9 cellular contexts compared by ENCODE assay signal in genomic region chr18:26405190-26405781, GRCh38.
DNase-seq lines count a peak whose midpoint lies in the region; ATAC-seq and TF ChIP-seq lines count a peak whose summit lies in the region.
"Had no signal": no experiment of that assay in that cellular context is flagged by ENCODE, and none has a peak within 500 bp of the region (broad histone marks: within the 10 kb centered on the region; RNA-seq: fewer than 3 reads in every experiment).

No MANE protein-coding gene starts in this region.

- H3K36me3 ChIP-seq in OCI-LY7 (ENCODE audit: insufficient read depth, low read length) = no peaks in the 10 kb centered on the region

- no peak overlapping the region for H3K4me3 ChIP-seq in OCI-LY7 (ENCODE audit: low read depth, low read length, poor library complexity, severe bottlenecking)
- no peak overlapping the region for H3K4me3 ChIP-seq in retinal pigment epithelial cell (ENCODE audit: low read length)

- H4K20me1 ChIP-seq in OCI-LY7 (ENCODE audit: insufficient read depth, low read length) = no peaks in the 10 kb centered on the region

- peak; percentile 37 for DNase-seq in Daoy (ENCODE audit: low read depth)
- DNase-seq in OCI-LY7 (ENCODE audit: low spot score) = peak; percentile 61
- peak; percentile 31 for DNase-seq in fibroblast of peridontal ligament (ENCODE audit: extremely low read depth)
- no peak for DNase-seq in retinal pigment epithelial cell (ENCODE audit: low read depth)
- DNase-seq in activated gamma-delta T cell treated with Interleukin-2 at 50 U/mL for 16 hours = no peak
- DNase-seq in GOT3 (lab: John Stamatoyannopoulos, UW) = no peak

- H3K79me2 ChIP-seq in OCI-LY7 (ENCODE audit: insufficient read depth, low read depth, low read length) = no peaks in the 10 kb centered on the region
- H3K79me2 ChIP-seq: parathyroid adenoma had no signal

- BruUV-seq in OCI-LY7 (replicated peaks; lab: Mats Ljungman, UMichigan) = no TSS peak

- H3K9me2 ChIP-seq in OCI-LY7 (ENCODE audit: insufficient read depth, low read length) = no peaks in the 10 kb centered on the region

- H3K4me1 ChIP-seq in OCI-LY7 (ENCODE audit: insufficient read depth, low read length, poor library complexity, severe bottlenecking) = no peaks in the 10 kb centered on the region
- H3K4me1 ChIP-seq: parathyroid adenoma had no signal

- POLR2A ChIA-PET in OCI-LY7 (lab: Charles Lee) = interaction anchor here (0.7 to 1.1 kb wide), 2 partner anchors 55 to 258 kb away, joined by 3 read pairs; no protein-coding TSS in a partner anchor

- peak; percentile 77 for ATAC-seq in GM19395 (IDR thresholded peaks at IDR 0.05; ENCODE audit: unreplicated experiment)
- peak; percentile 91 for ATAC-seq in HG03196 (IDR thresholded peaks at IDR 0.05; ENCODE audit: unreplicated experiment)

- TF ChIP-seq CTCF in OCI-LY7 (conservative IDR thresholded peaks at IDR 0.05; ENCODE audit: low read length) (peak; percentile 69), retinal pigment epithelial cell (conservative IDR thresholded peaks at IDR 0.05; ENCODE audit: low read depth, low read length) (peak; percentile 62)

- no peak overlapping the region for H3K4me2 ChIP-seq in OCI-LY7 (ENCODE audit: low read length)

- intact Hi-C loops in OCI-LY7 (cut with micrococcal nuclease; ENCODE audit: unreplicated experiment) = loop anchor here (1.0 to 10.0 kb wide), 5 partner anchors 52 to 600 kb away; partner anchors contain the start of gene KCTD1

- no peak overlapping the region for H3K27ac ChIP-seq in OCI-LY7 (ENCODE audit: low read depth, low read length, poor library complexity, severe bottlenecking)
- H3K27ac ChIP-seq: parathyroid adenoma had no signal

- H2AFZ ChIP-seq in OCI-LY7 (ENCODE audit: low read length) = no peak overlapping the region
- H2AFZ ChIP-seq: parathyroid adenoma had no signal

- no peaks in the 10 kb centered on the region for H3K9me3 ChIP-seq in OCI-LY7 (ENCODE audit: low read length)

- CTCF ChIA-PET in OCI-LY7 (lab: Charles Lee; ENCODE audit: unreplicated experiment) = interaction anchor here (0.6 to 1.3 kb wide), 4 partner anchors 34 to 241 kb away, joined by 3 to 5 read pairs (median 4); no protein-coding TSS in a partner anchor

Comparison
In these comparisons a context has a peak if more than half of its experiments do, and no peak if none do; other contexts are left out.
1. DNase-seq: peak in Daoy (single experiment), OCI-LY7 (single experiment) and fibroblast of peridontal ligament (single experiment); none in retinal pigment epithelial cell (single experiment), activated gamma-delta T cell treated with Interleukin-2 at 50 U/mL for 16 hours (single experiment) and GOT3 (single experiment).